ENCODE assay signal across 23 cellular contexts in genomic region chr3:31102196-31102879, GRCh38.
DNase-seq lines count a peak whose midpoint lies in the region; ATAC-seq, FAIRE-seq and TF ChIP-seq lines count a peak whose summit lies in the region.
"Had no signal": no experiment of that assay in that cellular context is flagged by ENCODE, and none has a peak within 500 bp of the region (broad histone marks: within the 10 kb centered on the region; RNA-seq: fewer than 3 reads in every experiment).

No MANE protein-coding gene starts in this region.

- TF ChIP-seq CTCF in keratinocyte (optimal IDR thresholded peaks at IDR 0.05 in 1 of 3, IDR thresholded peaks at IDR 0.05 in 1 of 3, conservative IDR thresholded peaks at IDR 0.05 in 1 of 3; ENCODE audit: extremely low read depth in 1 of 3, insufficient read depth in 2 of 3, low read length in 3 of 3): no peak
- no peak for TF ChIP-seq CTCF in left lung (IDR thresholded peaks at IDR 0.05)

- peak; percentile 41 for FAIRE-seq in keratinocyte (lab: Jason Lieb, UNC)
- FAIRE-seq: endometrium, kidney had no signal

- H3K27me3 ChIP-seq in keratinocyte (ENCODE audit: control insufficient read depth, extremely low read depth, insufficient read depth, low read length): no peaks in the 10 kb centered on the region
- H3K27me3 ChIP-seq in left lung: no peaks in the 10 kb centered on the region
- H3K27me3 ChIP-seq: cardiac muscle cell, neutrophil, suprapubic skin, vagina had no signal

- peak overlapping the region; percentile 13 for H2AFZ ChIP-seq in keratinocyte (ENCODE audit: control insufficient read depth, low read length)

- dilution Hi-C loops in keratinocyte (cut with MboI; ENCODE audit: extremely low pct_ligation_motif_present, low sequenced_read_pairs): no loop called here

- H3K79me2 ChIP-seq in keratinocyte (ENCODE audit: control insufficient read depth, insufficient read depth, low read length): no peaks in the 10 kb centered on the region

- H3K36me3 Mint-ChIP-seq in activated naive CD4-positive, alpha-beta T cell treated with anti-CD3 and anti-CD28 coated beads, Interleukin-2, amount 10 ng/mL, durations not matched to agents 7 days and 5 days: no peaks in the 10 kb centered on the region
- H3K36me3 Mint-ChIP-seq in activated T-cell treated with anti-CD3 and anti-CD28 coated beads, Interleukin-2, amount 50 U/mL, for 24 hours (ENCODE audit: low read depth): no peaks in the 10 kb centered on the region

- H3K27ac ChIP-seq in keratinocyte (ENCODE audit: control insufficient read depth, insufficient read depth, low read length) (no peak overlapping the region), left lung (no peak overlapping the region)
- H3K27ac ChIP-seq: C4-2B, cardiac muscle cell, neutrophil, prostate gland, suprapubic skin, vagina had no signal

- no peaks in the 10 kb centered on the region for H4K20me1 ChIP-seq in keratinocyte (ENCODE audit: control insufficient read depth, extremely low read depth, insufficient read depth, low read length)

- H3K27ac Mint-ChIP-seq in activated naive CD4-positive, alpha-beta T cell treated with anti-CD3 and anti-CD28 coated beads, Interleukin-2, amount 10 ng/mL, durations not matched to agents 7 days and 5 days: no peak overlapping the region
- no peak overlapping the region for H3K27ac Mint-ChIP-seq in activated T-cell treated with anti-CD3 and anti-CD28 coated beads, Interleukin-2, amount 50 U/mL, for 24 hours

- no peak overlapping the region for H3K4me3 Mint-ChIP-seq in activated naive CD4-positive, alpha-beta T cell treated with anti-CD3 and anti-CD28 coated beads, Interleukin-2, amount 10 ng/mL, durations not matched to agents 7 days and 5 days
- H3K4me3 Mint-ChIP-seq in activated T-cell treated with anti-CD3 and anti-CD28 coated beads, Interleukin-2, amount 50 U/mL, for 24 hours: no peak overlapping the region

- no peak overlapping the region for H3K9ac ChIP-seq in keratinocyte (ENCODE audit: control insufficient read depth, extremely low read depth, insufficient read depth, low read length)

- no peaks in the 10 kb centered on the region for H3K9me1 ChIP-seq in keratinocyte (ENCODE audit: control insufficient read depth, extremely low read depth, insufficient read depth, low read length)

- H3K4me3 ChIP-seq in keratinocyte (ENCODE audit: control insufficient read depth in 2 of 3, extremely low read depth in 1 of 3, insufficient read depth in 2 of 3, low read depth in 1 of 3, low read length in 3 of 3): no peak overlapping the region
- H3K4me3 ChIP-seq in left lung: no peak overlapping the region
- H3K4me3 ChIP-seq: cardiac muscle cell, prostate gland, suprapubic skin, vagina had no signal

- peaks cover 62% of the 10 kb centered on the region for H3K4me1 ChIP-seq in keratinocyte (ENCODE audit: control insufficient read depth, extremely low read depth, insufficient read depth, low read length)
- no peaks in the 10 kb centered on the region for H3K4me1 ChIP-seq in left lung
- H3K4me1 ChIP-seq: prostate gland, vagina had no signal

- peaks cover 19% of the 10 kb centered on the region for H3K4me1 Mint-ChIP-seq in activated naive CD4-positive, alpha-beta T cell treated with anti-CD3 and anti-CD28 coated beads, Interleukin-2, amount 10 ng/mL, durations not matched to agents 7 days and 5 days
- H3K4me1 Mint-ChIP-seq in activated T-cell treated with anti-CD3 and anti-CD28 coated beads, Interleukin-2, amount 50 U/mL, for 24 hours (ENCODE audit: low read depth): peaks cover 39% of the 10 kb centered on the region

- H3K4me2 ChIP-seq in keratinocyte (ENCODE audit: control insufficient read depth, extremely low read depth, insufficient read depth, low read depth, low read length): no peak overlapping the region

- H3K36me3 ChIP-seq in keratinocyte (ENCODE audit: control insufficient read depth in 2 of 2, extremely low read depth in 1 of 2, insufficient read depth in 2 of 2, low read length in 2 of 2) (no peaks in the 10 kb centered on the region), left lung (no peaks in the 10 kb centered on the region)
- H3K36me3 ChIP-seq: cardiac muscle cell, neutrophil, prostate gland, suprapubic skin, vagina had no signal

- intact Hi-C loops in left lung (cut with DNase I): no loop called here

- CTCF ChIA-PET in activated naive CD4-positive, alpha-beta T cell treated with anti-CD3 and anti-CD28 coated beads, Interleukin-2, amount 10 ng/mL, durations not matched to agents 7 days and 5 days (lab: Charles Lee): no interaction called here

- ATAC-seq in left lung: no peak
- ATAC-seq: Right ventricle myocardium inferior had no signal

- peaks cover 1% of the 10 kb centered on the region for H3K9me3 Mint-ChIP-seq in activated naive CD4-positive, alpha-beta T cell treated with anti-CD3 and anti-CD28 coated beads, Interleukin-2, amount 10 ng/mL, durations not matched to agents 7 days and 5 days
- H3K9me3 Mint-ChIP-seq in activated T-cell treated with anti-CD3 and anti-CD28 coated beads, Interleukin-2, amount 50 U/mL, for 24 hours: peaks cover 7% of the 10 kb centered on the region

- no peaks in the 10 kb centered on the region for H3K27me3 Mint-ChIP-seq in activated naive CD4-positive, alpha-beta T cell treated with anti-CD3 and anti-CD28 coated beads, Interleukin-2, amount 10 ng/mL, durations not matched to agents 7 days and 5 days
- H3K27me3 Mint-ChIP-seq in activated T-cell treated with anti-CD3 and anti-CD28 coated beads, Interleukin-2, amount 50 U/mL, for 24 hours: no peaks in the 10 kb centered on the region

- H3K9me3 ChIP-seq in keratinocyte (ENCODE audit: control insufficient read depth, low read depth, low read length): no peaks in the 10 kb centered on the region
- no peaks in the 10 kb centered on the region for H3K9me3 ChIP-seq in left lung
- H3K9me3 ChIP-seq: neutrophil, prostate gland, suprapubic skin, vagina had no signal

- peak; percentile 66 for DNase-seq in activated naive CD4-positive, alpha-beta T cell treated with Interleukin-2 at 50 U/mL for 16 hours
- DNase-seq in activated naive CD4-positive, alpha-beta T cell treated with anti-CD3 and anti-CD28 coated beads, Interleukin-2, amount 10 ng/mL, durations not matched to agents 7 days and 5 days: no peak
- peak; percentile 38 for DNase-seq in activated T-cell treated with anti-CD3 and anti-CD28 coated beads, Interleukin-2, amount 50 U/mL, for 24 hours
- DNase-seq in keratinocyte (ENCODE audit: low read depth, low spot score) (no peak), HPDE6-E6E7 (ENCODE audit: extremely low spot score) (no peak), left lung (no peak)
- peak; percentile 13 to 21 (median 14) for DNase-seq in stimulated activated CD4-positive, alpha-beta T cell treated with anti-CD3 and anti-CD28 coated beads, TNF-alpha, amount 100 ng/mL, for 48 hours (ENCODE audit: low read depth in 3 of 3)
- DNase-seq: activated gamma-delta T cell, amygdala, Calu3, KBM-7, kidney, NCI-H1694, NCI-H2171 treated with DMSO at 0.1 percent for 48 hours, NCI-H69 had no signal

Comparison
In these comparisons a context has a peak if more than half of its experiments do, and no peak if none do; other contexts are left out.
1. DNase-seq: peak in activated naive CD4-positive, alpha-beta T cell treated with Interleukin-2 at 50 U/mL for 16 hours (single experiment), activated T-cell treated with anti-CD3 and anti-CD28 coated beads, Interleukin-2, amount 50 U/mL, for 24 hours (single experiment) and stimulated activated CD4-positive, alpha-beta T cell treated with anti-CD3 and anti-CD28 coated beads, TNF-alpha, amount 100 ng/mL, for 48 hours (3 of 3); none in activated naive CD4-positive, alpha-beta T cell treated with anti-CD3 and anti-CD28 coated beads, Interleukin-2, amount 10 ng/mL, durations not matched to agents 7 days and 5 days (single experiment), keratinocyte (single experiment), HPDE6-E6E7 (single experiment) and left lung (0 of 2).